ENCODE assay signal across 17 cellular contexts in the genomic region with DNA sequence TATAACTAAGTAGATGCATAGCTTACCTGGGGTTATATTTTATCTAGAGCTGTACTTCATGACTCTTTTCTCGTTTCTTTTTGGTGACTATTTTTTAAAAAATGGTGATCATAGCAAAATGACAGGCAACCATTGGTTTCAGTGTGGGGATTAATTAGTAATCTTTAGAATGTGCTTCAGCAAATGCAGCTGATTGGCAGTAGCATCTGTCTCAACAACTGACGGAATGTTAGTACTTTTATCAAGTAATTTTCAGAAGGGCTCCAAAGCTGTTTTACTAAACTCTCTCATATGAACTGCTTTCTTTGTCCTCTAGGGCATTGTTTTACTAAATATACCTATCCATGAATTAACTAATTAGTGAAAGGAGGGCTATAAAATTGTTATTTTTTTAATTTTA.
DNase-seq lines count a peak whose midpoint lies in the region; ATAC-seq and TF ChIP-seq lines count a peak whose summit lies in the region.
"Had no signal": no experiment of that assay in that cellular context is flagged by ENCODE, and none has a peak within 500 bp of the region (broad histone marks: within the 10 kb centered on the region; RNA-seq: fewer than 3 reads in every experiment).

No MANE protein-coding gene starts in this region.

- H3K4me3 ChIP-seq in psoas muscle, result peak overlapping the region; percentile 20
- H3K4me3 ChIP-seq in thyroid gland (replicated peaks in 1 of 3), result no peak overlapping the region

- peak overlapping the region; percentile 74 for H3K27ac ChIP-seq in psoas muscle
- H3K27ac ChIP-seq in thyroid gland, result peak overlapping the region; percentile 63 to 78 (median 72)
- H3K27ac ChIP-seq: HL-60 had no signal

- DNase-seq in NCI-H82 (lab: John Stamatoyannopoulos, UW), result peak; percentile 3
- DNase-seq in NCI-H82 treated with DMSO at 0.1 percent for 48 hours (lab: John Stamatoyannopoulos, UW; ENCODE audit: unreplicated experiment), result no peak
- no peak for DNase-seq in mesothelial cell of epicardium (ENCODE audit: low spot score in 2 of 2, unreplicated experiment in 2 of 2)
- no peak for DNase-seq in psoas muscle
- DNase-seq in thyroid gland, result no peak
- DNase-seq in cortex of kidney (lab: John Stamatoyannopoulos, UW), result no peak
- no peak for DNase-seq in NCI-H1092 treated with DMSO at 0.1 percent for 48 hours (lab: John Stamatoyannopoulos, UW)
- DNase-seq: CD8-positive, alpha-beta T cell; COR-L47; DMS153; DMS79 treated with DMSO at 0.1 percent for 48 hours; EL; HCEC 1CT; HFFc6 had no signal

- intact Hi-C loops in psoas muscle (cut with DNase I), result loop anchor here in 1 of 2 donors (5.0 kb wide), 2 partner anchors 104 to 211 kb away; no protein-coding TSS in a partner anchor
- intact Hi-C loops in thyroid gland (cut with DNase I), result no loop called here

- H3K27me3 ChIP-seq in psoas muscle (ENCODE audit: insufficient read depth in 3 of 3, low read length in 2 of 3), result no peaks in the 10 kb centered on the region
- no peaks in the 10 kb centered on the region for H3K27me3 ChIP-seq in thyroid gland

- WGBS in psoas muscle, 3 donors, result 41 to 42% (median 41%) methylated on average over 2 of the region's 2 CpGs
- WGBS in thyroid gland, 2 donors, result 87 to 91% methylated on average over 2 of the region's 2 CpGs

- H3K9me3 Mint-ChIP-seq in mesothelial cell of epicardium, result peaks cover under 1% of the 10 kb centered on the region
- H3K9me3 Mint-ChIP-seq: CD14-positive monocyte; CD8-positive, alpha-beta T cell had no signal

- H3K9me3 ChIP-seq in psoas muscle (no peaks in the 10 kb centered on the region), thyroid gland (no peaks in the 10 kb centered on the region)

- H3K4me1 ChIP-seq in psoas muscle (peaks cover 62% of the 10 kb centered on the region), thyroid gland (peaks cover 24 to 47% of the 10 kb centered on the region in 2 donors)

- no peaks in the 10 kb centered on the region for H3K27me3 Mint-ChIP-seq in mesothelial cell of epicardium (ENCODE audit: low read depth)

- H3K4me1 Mint-ChIP-seq in mesothelial cell of epicardium, result peaks cover 62% of the 10 kb centered on the region

- H3K4me3 Mint-ChIP-seq in mesothelial cell of epicardium, result no peak overlapping the region
- H3K4me3 Mint-ChIP-seq: CD14-positive monocyte; CD8-positive, alpha-beta T cell; HFFc6 had no signal

- H3K36me3 ChIP-seq in psoas muscle (ENCODE audit: insufficient read depth in 1 of 2, low read depth in 1 of 2) (no peaks in the 10 kb centered on the region), thyroid gland (peaks cover 0 to 8% of the 10 kb centered on the region in 2 donors)

- TF ChIP-seq CTCF in mesothelial cell of epicardium (IDR thresholded peaks at IDR 0.05; ENCODE audit: unreplicated experiment) (no peak), psoas muscle (IDR thresholded peaks at IDR 0.05) (no peak), thyroid gland (IDR thresholded peaks at IDR 0.05) (no peak)

- ATAC-seq in psoas muscle, result no peak
- no peak for ATAC-seq in HG02840 (IDR thresholded peaks at IDR 0.05; ENCODE audit: low FRiP score, unreplicated experiment)
- ATAC-seq: CD8-positive, alpha-beta T cell had no signal

- H3K27ac Mint-ChIP-seq in mesothelial cell of epicardium, result peak overlapping the region; percentile 36
- H3K27ac Mint-ChIP-seq: CD14-positive monocyte; CD8-positive, alpha-beta T cell; HFFc6 had no signal

- no peak for TF ChIP-seq POLR2A in thyroid gland (IDR thresholded peaks at IDR 0.05)

- peaks cover 6% of the 10 kb centered on the region for H3K36me3 Mint-ChIP-seq in mesothelial cell of epicardium
